Comparison of ENCODE assay signal across 9 cellular contexts in genomic region chr16:72094266-72094610, GRCh38. TPM values are rescaled to one million over a fixed set of nuclear protein-coding genes. Genes with fewer than 3 reads are reported as not detected.
A peak's percentile ranks its signal among the peaks of the same experiment; 100 is the strongest.
DNase-seq lines count a peak whose midpoint lies in the region; ATAC-seq and TF ChIP-seq lines count a peak whose summit lies in the region.
"Had no signal": no experiment of that assay in that cellular context is flagged by ENCODE, and none has a peak within 500 bp of the region (broad histone marks: within the 10 kb centered on the region; RNA-seq: fewer than 3 reads in every experiment).

No MANE protein-coding gene starts in this region.

- H3K27me3 ChIP-seq in spleen (replicated peaks in 1 of 7): no peaks in the 10 kb centered on the region

- H3K9me3 Mint-ChIP-seq in activated T-helper 1 cell treated with anti-CD3 and anti-CD28 coated beads, Interleukin-12 subunit alpha, Interleukin-12 subunit beta, Interleukin-2, Interleukin-4 antibody, amounts not matched to agents 30 ng/mL and 10 ng/mL and 1 ng/mL, durations not matched to agents 14 hours and 24 hours and 36 hours: no peaks in the 10 kb centered on the region

- intact Hi-C loops in activated T-helper 1 cell treated with anti-CD3 and anti-CD28 coated beads, Interleukin-12 subunit alpha, Interleukin-12 subunit beta, Interleukin-2, Interleukin-4 antibody, amounts not matched to agents 30 ng/mL and 10 ng/mL and 1 ng/mL, durations not matched to agents 14 hours and 24 hours and 36 hours (cut with micrococcal nuclease): loop anchor here (5.0 kb wide), 3 partner anchors 372 to 1292 kb away; partner anchors contain the start of genes PHLPP2 and VAC14
- intact Hi-C loops in spleen (cut with DNase I; ENCODE audit: low total_unique reads): loop anchor here (5.0 to 10.0 kb wide), 2 partner anchors 82 to 199 kb away; partner anchors contain the start of gene IST1

- 1% methylated on average over 11 of the region's 11 CpGs for WGBS in spleen, 5 donors

- peak overlapping the region; percentile 99 for H3K27ac Mint-ChIP-seq in activated T-helper 1 cell treated with anti-CD3 and anti-CD28 coated beads, Interleukin-12 subunit alpha, Interleukin-12 subunit beta, Interleukin-2, Interleukin-4 antibody, amounts not matched to agents 30 ng/mL and 10 ng/mL and 1 ng/mL, durations not matched to agents 14 hours and 24 hours and 36 hours

- H3K4me3 ChIP-seq in spleen: peak overlapping the region; percentile 60 to 93 (median 86)

- H3K36me3 ChIP-seq in spleen: peaks cover 7 to 55% (median 45%) of the 10 kb centered on the region in 6 donors

- no peak for ATAC-seq in HG03135 (IDR thresholded peaks at IDR 0.05; ENCODE audit: unreplicated experiment)

- H3K9me3 ChIP-seq in spleen: no peaks in the 10 kb centered on the region

- H3K4me3 Mint-ChIP-seq in activated T-helper 1 cell treated with anti-CD3 and anti-CD28 coated beads, Interleukin-12 subunit alpha, Interleukin-12 subunit beta, Interleukin-2, Interleukin-4 antibody, amounts not matched to agents 30 ng/mL and 10 ng/mL and 1 ng/mL, durations not matched to agents 14 hours and 24 hours and 36 hours: peak overlapping the region; percentile 99

- peaks cover 39% of the 10 kb centered on the region for H3K36me3 Mint-ChIP-seq in activated T-helper 1 cell treated with anti-CD3 and anti-CD28 coated beads, Interleukin-12 subunit alpha, Interleukin-12 subunit beta, Interleukin-2, Interleukin-4 antibody, amounts not matched to agents 30 ng/mL and 10 ng/mL and 1 ng/mL, durations not matched to agents 14 hours and 24 hours and 36 hours (ENCODE audit: low read depth)

- peaks cover 27 to 60% (median 40%) of the 10 kb centered on the region in 6 donors for H3K4me1 ChIP-seq in spleen

- no peak for TF ChIP-seq CTCF in spleen (IDR thresholded peaks at IDR 0.05 in 8 of 11, conservative IDR thresholded peaks at IDR 0.05 in 3 of 11)

- H3K4me1 Mint-ChIP-seq in activated T-helper 1 cell treated with anti-CD3 and anti-CD28 coated beads, Interleukin-12 subunit alpha, Interleukin-12 subunit beta, Interleukin-2, Interleukin-4 antibody, amounts not matched to agents 30 ng/mL and 10 ng/mL and 1 ng/mL, durations not matched to agents 14 hours and 24 hours and 36 hours (ENCODE audit: low read depth): peaks cover 64% of the 10 kb centered on the region

- no peak for TF ChIP-seq POLR2A in spleen (IDR thresholded peaks at IDR 0.05)

- no peaks in the 10 kb centered on the region for H3K27me3 Mint-ChIP-seq in activated T-helper 1 cell treated with anti-CD3 and anti-CD28 coated beads, Interleukin-12 subunit alpha, Interleukin-12 subunit beta, Interleukin-2, Interleukin-4 antibody, amounts not matched to agents 30 ng/mL and 10 ng/mL and 1 ng/mL, durations not matched to agents 14 hours and 24 hours and 36 hours (ENCODE audit: insufficient read depth)

- peak overlapping the region; percentile 89 to 97 (median 92) for H3K27ac ChIP-seq in spleen

- DNase-seq in activated effector memory CD4-positive, alpha-beta T cell treated with anti-CD3 and anti-CD28 coated beads, Interleukin-2, amount 50 U/mL, for 16 hours: peak; percentile 78
- no peak for DNase-seq in activated effector memory CD4-positive, alpha-beta T cell treated with Interleukin-2 at 50 U/mL for 16 hours
- DNase-seq in activated T-helper 1 cell treated with anti-CD3 and anti-CD28 coated beads, Interleukin-12 subunit alpha, Interleukin-12 subunit beta, Interleukin-2, Interleukin-4 antibody, amounts not matched to agents 30 ng/mL and 10 ng/mL and 1 ng/mL, durations not matched to agents 14 hours and 24 hours and 36 hours (ENCODE audit: low spot score): no peak
- DNase-seq in hepatic stellate cell (ENCODE audit: low spot score) (peak; percentile 36), spleen (no peak), NCI-H524 (lab: John Stamatoyannopoulos, UW) (no peak), SHP77 (lab: John Stamatoyannopoulos, UW) (no peak)

RNA-seq across cellular contexts. Expression of gene DHX38, which starts 0.6 kb away (rescaled TPM):
- total RNA-seq in activated T-helper 1 cell treated with anti-CD3 and anti-CD28 coated beads, Interleukin-12 subunit alpha, Interleukin-12 subunit beta, Interleukin-2, Interleukin-4 antibody, amounts not matched to agents 30 ng/mL and 10 ng/mL and 1 ng/mL, durations not matched to agents 14 hours and 24 hours and 36 hours: 89.8 and 99.4 TPM in 2 replicates
- total RNA-seq in spleen: 10 to 100 TPM; 60.3 to 89.3 (median 73.0) TPM
- polyA plus RNA-seq in spleen: 10 to 100 TPM; 28.5 to 64.6 (median 63.0) TPM

RNA-seq across cellular contexts. Expression of gene TXNL4B, which starts 0.8 kb away (rescaled TPM):
- 24.0 and 25.1 TPM in 2 replicates for total RNA-seq in activated T-helper 1 cell treated with anti-CD3 and anti-CD28 coated beads, Interleukin-12 subunit alpha, Interleukin-12 subunit beta, Interleukin-2, Interleukin-4 antibody, amounts not matched to agents 30 ng/mL and 10 ng/mL and 1 ng/mL, durations not matched to agents 14 hours and 24 hours and 36 hours
- total RNA-seq in spleen: 10 to 100 TPM; 12.2 to 21.3 (median 16.0) TPM
- 1 to 10 TPM; 5.7 to 6.7 (median 6.2) TPM for polyA plus RNA-seq in spleen

RNA-seq across cellular contexts. Expression of gene HPR, which starts 31.2 kb away (rescaled TPM):
- not detected in 2 replicates for total RNA-seq in activated T-helper 1 cell treated with anti-CD3 and anti-CD28 coated beads, Interleukin-12 subunit alpha, Interleukin-12 subunit beta, Interleukin-2, Interleukin-4 antibody, amounts not matched to agents 30 ng/mL and 10 ng/mL and 1 ng/mL, durations not matched to agents 14 hours and 24 hours and 36 hours
- under 1 TPM in 1 of 7 donors, not detected in 6; 0.49 TPM for total RNA-seq in spleen
- under 1 TPM; 0.09 to 0.20 (median 0.19) TPM for polyA plus RNA-seq in spleen
- total RNA-seq: glomerular endothelial cell had no signal

RNA-seq across cellular contexts. Expression of gene HP, which starts 39.9 kb away (rescaled TPM):
- total RNA-seq in activated T-helper 1 cell treated with anti-CD3 and anti-CD28 coated beads, Interleukin-12 subunit alpha, Interleukin-12 subunit beta, Interleukin-2, Interleukin-4 antibody, amounts not matched to agents 30 ng/mL and 10 ng/mL and 1 ng/mL, durations not matched to agents 14 hours and 24 hours and 36 hours: not detected in 2 replicates
- 10 to 100 TPM in 6 of 7 donors, 1 to 10 TPM in 1; 7.4 to 52.1 (median 18.2) TPM for total RNA-seq in spleen
- 10 to 100 TPM in 1 of 3 donors, 1 to 10 TPM in 2; 8.5 to 14.1 (median 8.7) TPM for polyA plus RNA-seq in spleen
- total RNA-seq: glomerular endothelial cell had no signal

Comparison
In these comparisons a context has a peak if more than half of its experiments do, and no peak if none do; other contexts are left out.
1. DNase-seq: peak in activated effector memory CD4-positive, alpha-beta T cell treated with anti-CD3 and anti-CD28 coated beads, Interleukin-2, amount 50 U/mL, for 16 hours (single experiment) and hepatic stellate cell (single experiment); none in activated effector memory CD4-positive, alpha-beta T cell treated with Interleukin-2 at 50 U/mL for 16 hours (single experiment), activated T-helper 1 cell treated with anti-CD3 and anti-CD28 coated beads, Interleukin-12 subunit alpha, Interleukin-12 subunit beta, Interleukin-2, Interleukin-4 antibody, amounts not matched to agents 30 ng/mL and 10 ng/mL and 1 ng/mL, durations not matched to agents 14 hours and 24 hours and 36 hours (single experiment), spleen (single experiment), NCI-H524 (0 of 2) and SHP77 (0 of 2).